Comparison of ENCODE assay signal across 11 cellular contexts in genomic region chr15:40339621-40339945, GRCh38. TPM values are rescaled to one million over a fixed set of nuclear protein-coding genes. Genes with fewer than 3 reads are reported as not detected.
A peak's percentile ranks its signal among the peaks of the same experiment; 100 is the strongest.
DNase-seq lines count a peak whose midpoint lies in the region; ATAC-seq, FAIRE-seq and TF ChIP-seq lines count a peak whose summit lies in the region.
"Had no signal": no experiment of that assay in that cellular context is flagged by ENCODE, and none has a peak within 500 bp of the region (broad histone marks: within the 10 kb centered on the region; RNA-seq: fewer than 3 reads in every experiment).

No MANE protein-coding gene starts in this region.

- H3K27me3 Mint-ChIP-seq in WTC11 (ENCODE audit: low read depth) = peaks cover 5% of the 10 kb centered on the region
- no peaks in the 10 kb centered on the region for H3K27me3 Mint-ChIP-seq in activated naive CD8-positive, alpha-beta T cell treated with anti-CD3 and anti-CD28 coated beads for 36 hours

- no peaks in the 10 kb centered on the region for H3K9me3 Mint-ChIP-seq in WTC11
- no peaks in the 10 kb centered on the region for H3K9me3 Mint-ChIP-seq in activated naive CD8-positive, alpha-beta T cell treated with anti-CD3 and anti-CD28 coated beads for 36 hours

- no peak for DNase-seq in D721Med (ENCODE audit: insufficient read length, low spot score)
- no peak for DNase-seq in WTC11 (ENCODE audit: low spot score)
- DNase-seq in Right ventricle myocardium superior = no peak
- DNase-seq in sigmoid colon = no peak
- no peak for DNase-seq in NCI-H345 (lab: John Stamatoyannopoulos, UW)
- DNase-seq in activated naive CD8-positive, alpha-beta T cell treated with anti-CD3 and anti-CD28 coated beads for 36 hours = no peak
- no peak for DNase-seq in NCI-H446 treated with DMSO at 0.1 percent for 48 hours (lab: John Stamatoyannopoulos, UW)
- DNase-seq: KBM-7 had no signal

- H3K27me3 ChIP-seq in sigmoid colon = no peaks in the 10 kb centered on the region

- H3K4me1 ChIP-seq in sigmoid colon = peaks cover 0 to 100% (median 99%) of the 10 kb centered on the region in 4 donors

- no peaks in the 10 kb centered on the region for H3K9me3 ChIP-seq in sigmoid colon

- peak overlapping the region; percentile 97 to 99 (median 99) for H3K27ac ChIP-seq in sigmoid colon

- FAIRE-seq in D721Med (lab: Jason Lieb, UNC) = no peak
- FAIRE-seq: G401.6 had no signal

- peak overlapping the region; percentile 59 to 68 (median 65) for H3K4me3 ChIP-seq in sigmoid colon

- peaks cover 17 to 28% (median 20%) of the 10 kb centered on the region in 4 donors for H3K36me3 ChIP-seq in sigmoid colon

- POLR2A ChIA-PET in WTC11 (lab: Charles Lee) = interaction anchor here (1.3 to 1.6 kb wide), 2 partner anchors 17 to 37 kb away, joined by 3 to 4 read pairs; partner anchors contain the start of gene INAFM2

- H3K36me3 Mint-ChIP-seq in WTC11 = no peaks in the 10 kb centered on the region
- no peaks in the 10 kb centered on the region for H3K36me3 Mint-ChIP-seq in activated naive CD8-positive, alpha-beta T cell treated with anti-CD3 and anti-CD28 coated beads for 36 hours

- TF ChIP-seq CTCF in D721Med (IDR thresholded peaks at IDR 0.05; ENCODE audit: insufficient read depth, missing control alignments) (peak; percentile 30), WTC11 (IDR thresholded peaks at IDR 0.05) (peak; percentile 30; the same call in 1 of the 2 replicates), sigmoid colon (IDR thresholded peaks at IDR 0.05) (peak in 1 of 4 experiments; percentile 27)

- intact Hi-C loops in Right ventricle myocardium superior (cut with DNase I) (no loop called here), sigmoid colon (cut with DNase I) (loop anchor here (1.0 to 10.0 kb wide), 2 partner anchors 16 to 865 kb away; partner anchors contain the start of gene INAFM2)

- no peak overlapping the region for H3K4me3 Mint-ChIP-seq in WTC11
- no peak overlapping the region for H3K4me3 Mint-ChIP-seq in activated naive CD8-positive, alpha-beta T cell treated with anti-CD3 and anti-CD28 coated beads for 36 hours

- TF ChIP-seq EP300 in sigmoid colon (IDR thresholded peaks at IDR 0.05) = no peak

- no peak overlapping the region for H3K27ac Mint-ChIP-seq in WTC11
- H3K27ac Mint-ChIP-seq in activated naive CD8-positive, alpha-beta T cell treated with anti-CD3 and anti-CD28 coated beads for 36 hours = no peak overlapping the region

- H3K4me1 Mint-ChIP-seq in WTC11 = peaks cover 40% of the 10 kb centered on the region
- peaks cover 8% of the 10 kb centered on the region for H3K4me1 Mint-ChIP-seq in activated naive CD8-positive, alpha-beta T cell treated with anti-CD3 and anti-CD28 coated beads for 36 hours

- CTCF ChIA-PET in WTC11 (lab: Charles Lee) = interaction anchor here (0.7 to 9.6 kb wide), 20 partner anchors 11 to 122 kb away, joined by 3 to 264 read pairs (median 10); partner anchors contain the start of genes ANKRD63, BAHD1, INAFM2 and KNSTRN

- no peak for TF ChIP-seq POLR2A in sigmoid colon (IDR thresholded peaks at IDR 0.05)

- ATAC-seq in WTC11 = no peak
- ATAC-seq in Right ventricle myocardium superior (ENCODE audit: poor library complexity) = peak; percentile 4
- ATAC-seq in GM21576 (IDR thresholded peaks at IDR 0.05; ENCODE audit: unreplicated experiment) = no peak

- WGBS in sigmoid colon, 2 donors = 83 to 85% methylated on average over 7 of the region's 7 CpGs

TF ChIP-seq in WTC11, 78 proteins besides CTCF, POLR2A, EP300 and RAD21 (continues in another document):
- TF ChIP-seq AFF4 (CRISPR knock-in tag; IDR thresholded peaks at IDR 0.05; ENCODE audit: borderline replicate concordance) (no peak), E2F1 (CRISPR knock-in tag; IDR thresholded peaks at IDR 0.05) (no peak), PREB (CRISPR knock-in tag; IDR thresholded peaks at IDR 0.05; ENCODE audit: borderline replicate concordance) (no peak), IRF1 (CRISPR knock-in tag; IDR thresholded peaks at IDR 0.05) (no peak), SMAD4 (CRISPR knock-in tag; IDR thresholded peaks at IDR 0.05) (no peak), FOXJ3 (CRISPR knock-in tag; IDR thresholded peaks at IDR 0.05; ENCODE audit: borderline replicate concordance) (no peak), ZNF121 (CRISPR knock-in tag; IDR thresholded peaks at IDR 0.05) (no peak), MXD4 (CRISPR knock-in tag; IDR thresholded peaks at IDR 0.05; ENCODE audit: borderline replicate concordance) (no peak), ZNF138 (CRISPR knock-in tag; conservative IDR thresholded peaks at IDR 0.05) (no peak)

RNA-seq across cellular contexts. Expression of gene CCDC9B, which starts 1.2 kb away (rescaled TPM):
- 1.4 to 1.8 TPM (median 1.8 TPM) in 3 replicates for total RNA-seq in WTC11 (2021)
- total RNA-seq in Right ventricle myocardium superior = 155 TPM
- total RNA-seq in sigmoid colon = 10 to 100 TPM; 43.9 to 97.2 (median 65.3) TPM
- polyA plus RNA-seq in sigmoid colon = 10 to 100 TPM in 1 of 3 donors, 1 to 10 TPM in 2; 5.1 to 33.4 (median 7.8) TPM
- under 1 TPM; 0.24 to 0.62 TPM for total RNA-seq in activated naive CD8-positive, alpha-beta T cell treated with anti-CD3 and anti-CD28 coated beads for 36 hours

RNA-seq across cellular contexts. Expression of gene PHGR1, which starts 11.2 kb away (rescaled TPM):
- total RNA-seq in WTC11 (2021) = not detected in 3 replicates
- not detected for total RNA-seq in Right ventricle myocardium superior
- 1 to 10 TPM in 1 of 4 donors, not detected in 3; 8.2 TPM for total RNA-seq in sigmoid colon
- polyA plus RNA-seq in sigmoid colon = over 10,000 TPM; 12,817 to 35,077 (median 19,474) TPM
- total RNA-seq in activated naive CD8-positive, alpha-beta T cell treated with anti-CD3 and anti-CD28 coated beads for 36 hours = not detected
- total RNA-seq: mononuclear cell had no signal

RNA-seq across cellular contexts. Expression of gene INAFM2, which starts 16.1 kb away (rescaled TPM):
- total RNA-seq in WTC11 (2021) (28.2 to 34.2 TPM (median 30.3 TPM) in 3 replicates), Right ventricle myocardium superior (56.2 TPM), sigmoid colon (10 to 100 TPM; 41.0 to 63.1 (median 51.8) TPM)
- 10 to 100 TPM in 1 of 3 donors, 1 to 10 TPM in 2; 6.6 to 13.4 (median 9.0) TPM for polyA plus RNA-seq in sigmoid colon
- total RNA-seq in activated naive CD8-positive, alpha-beta T cell treated with anti-CD3 and anti-CD28 coated beads for 36 hours = 10 to 100 TPM; 13.5 to 15.5 TPM

RNA-seq across cellular contexts. Expression of gene DISP2, which starts 18.4 kb away (rescaled TPM):
- total RNA-seq in WTC11 (2021) = 1.0 to 3.5 TPM (median 1.9 TPM) in 3 replicates
- 5.9 TPM for total RNA-seq in Right ventricle myocardium superior
- 1 to 10 TPM in 1 of 4 donors, under 1 TPM in 3; 0.16 to 1.1 (median 0.38) TPM for total RNA-seq in sigmoid colon
- polyA plus RNA-seq in sigmoid colon = 1 to 10 TPM; 1.8 to 3.0 (median 2.8) TPM
- total RNA-seq in activated naive CD8-positive, alpha-beta T cell treated with anti-CD3 and anti-CD28 coated beads for 36 hours = under 1 TPM; 0.08 to 0.14 TPM

RNA-seq across cellular contexts. Expression of gene PLCB2, which starts 31.8 kb away (rescaled TPM):
- total RNA-seq in WTC11 (2021) (14.2 to 18.5 TPM (median 15.2 TPM) in 3 replicates), Right ventricle myocardium superior (7.7 TPM), sigmoid colon (10 to 100 TPM in 2 of 4 donors, 1 to 10 TPM in 2; 5.4 to 12.5 (median 9.4) TPM)
- polyA plus RNA-seq in sigmoid colon = 10 to 100 TPM in 1 of 3 donors, 1 to 10 TPM in 2; 2.4 to 27.5 (median 2.8) TPM
- 10 to 100 TPM; 40.8 to 43.6 TPM for total RNA-seq in activated naive CD8-positive, alpha-beta T cell treated with anti-CD3 and anti-CD28 coated beads for 36 hours

Comparison
In these comparisons a context has a peak if more than half of its experiments do, and no peak if none do; other contexts are left out.
1. RNA of gene CCDC9B, which starts 1.2 kb away (total RNA-seq): 155 TPM in Right ventricle myocardium superior (single experiment) and 43.9 to 97.2 TPM in sigmoid colon; 1.4 to 1.8 TPM in WTC11 and 0.24 to 0.62 TPM in activated naive CD8-positive, alpha-beta T cell treated with anti-CD3 and anti-CD28 coated beads for 36 hours; every median in the first group is over 10 times any median in the second.